1 cellular context compared by ENCODE assay signal in the genomic region with DNA sequence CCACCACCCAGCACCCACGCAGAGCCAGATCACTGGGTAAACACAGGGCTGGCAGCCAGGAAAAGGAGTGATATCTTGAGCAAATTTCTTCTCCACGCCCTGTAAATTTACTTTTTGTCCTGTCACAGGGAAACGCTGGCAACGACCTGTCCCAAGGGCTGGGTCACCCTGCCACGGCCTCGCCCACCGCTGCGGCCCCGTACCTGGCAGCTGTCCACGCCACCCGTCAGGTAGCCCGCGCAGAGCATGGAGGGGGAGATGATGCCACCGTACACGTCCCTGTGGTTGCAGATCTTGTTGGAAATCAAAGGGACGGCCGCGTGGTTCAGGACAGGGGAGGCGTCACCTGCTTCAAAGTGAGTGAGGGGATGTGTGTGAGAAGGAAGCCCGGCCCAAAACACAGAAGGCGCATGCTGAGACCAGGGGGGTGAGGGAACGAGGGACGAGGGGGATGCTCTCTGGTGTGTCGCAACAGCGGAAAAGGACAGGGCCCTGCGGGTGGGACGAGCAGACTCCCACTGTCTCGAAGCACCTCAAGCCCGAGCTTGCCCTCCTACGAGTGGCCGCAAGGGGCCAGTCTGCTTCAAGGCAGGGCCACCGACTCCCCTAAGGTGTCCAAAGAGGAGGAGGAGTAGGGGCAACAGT.
TF ChIP-seq lines count a peak whose summit lies in the region.

No MANE protein-coding gene starts in this region.

TF ChIP-seq in HepG2, 621 proteins besides CTCF, POLR2A, EP300 and RAD21:
- no peak for TF ChIP-seq HMGA1 (CRISPR knock-in tag; conservative IDR thresholded peaks at IDR 0.05)
- TF ChIP-seq CEBPB (IDR thresholded peaks at IDR 0.05; ENCODE audit: borderline replicate concordance, low read depth, low read length) = peak; percentile 44; the same call in 1 of the 2 replicates
